Comparison of ENCODE assay signal across 8 cellular contexts in the genomic region with DNA sequence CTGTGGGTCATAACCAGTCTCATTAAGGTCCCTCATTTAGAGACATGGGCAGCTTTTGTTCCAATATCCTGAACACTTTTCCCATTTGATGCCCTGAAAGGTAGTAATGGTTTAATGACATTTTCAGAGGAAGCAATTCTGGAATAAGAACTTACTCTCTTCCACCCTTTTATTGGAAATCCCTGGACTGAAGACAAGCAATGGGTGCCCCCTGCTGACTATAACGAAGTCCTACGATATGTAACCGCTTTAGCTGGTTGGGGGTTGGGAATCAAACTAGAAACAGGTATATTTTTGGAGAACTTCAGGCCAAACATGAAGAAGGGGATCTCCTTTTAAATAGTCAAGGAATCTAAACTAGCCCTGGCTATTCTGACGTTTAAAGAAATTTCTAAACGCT. TPM values are rescaled to one million over a fixed set of nuclear protein-coding genes. Genes with fewer than 3 reads are reported as not detected.
DNase-seq lines count a peak whose midpoint lies in the region; ATAC-seq and TF ChIP-seq lines count a peak whose summit lies in the region.

No MANE protein-coding gene starts in this region.

- peaks cover 0 to 5% (median 0%) of the 10 kb centered on the region in 4 donors for H3K4me1 ChIP-seq in stomach

- intact Hi-C loops in stomach (cut with DNase I; ENCODE audit: low total_unique reads), result loop anchor here (10.0 kb wide), 1 partner anchor 52 kb away; the partner anchor contains the start of gene GDF11

- DNase-seq in stimulated activated CD4-positive, alpha-beta T cell treated with anti-CD3 and anti-CD28 coated beads, Interleukin-4, amount 100 ng/mL, for 24 hours, result peak; percentile 11
- no peak for DNase-seq in stimulated activated CD4-positive, alpha-beta T cell treated with anti-CD3 and anti-CD28 coated beads, Interleukin-1b, Interleukin-23, amount 100 ng/mL, for 48 hours
- DNase-seq in NCI-H2227 (lab: John Stamatoyannopoulos, UW; ENCODE audit: unreplicated experiment), result peak; percentile 57
- peak; percentile 45 to 63 for DNase-seq in dermis microvascular lymphatic vessel endothelial cell (ENCODE audit: low read depth in 2 of 2)
- DNase-seq in midbrain (lab: John Stamatoyannopoulos, UW), result peak; percentile 52
- DNase-seq in stimulated activated CD4-positive, alpha-beta T cell treated with anti-CD3 and anti-CD28 coated beads, Interleukin-15, amount 100 ng/mL, for 24 hours, result no peak
- DNase-seq in stomach, result no peak

- TF ChIP-seq POLR2A in stomach (IDR thresholded peaks at IDR 0.05), result no peak

- TF ChIP-seq EP300 in stomach (IDR thresholded peaks at IDR 0.05), result no peak

- ATAC-seq in HG02571 (IDR thresholded peaks at IDR 0.05; ENCODE audit: unreplicated experiment), result no peak

- peak in 3 of 7 experiments; percentile 8 to 33 (median 13) for TF ChIP-seq CTCF in stomach (IDR thresholded peaks at IDR 0.05)

- 51 to 55% (median 54%) methylated on average over 5 of the region's 5 CpGs for WGBS in stomach, 5 donors

- peaks cover 54 to 100% (median 96%) of the 10 kb centered on the region in 4 donors for H3K36me3 ChIP-seq in stomach

- H3K27ac ChIP-seq in stomach, result no peak overlapping the region

- no peak overlapping the region for H3K4me3 ChIP-seq in stomach

- H3K9me3 ChIP-seq in stomach, result no peaks in the 10 kb centered on the region

- H3K27me3 ChIP-seq in stomach, result no peaks in the 10 kb centered on the region

RNA-seq across cellular contexts. Expression of gene SARNP, which starts 20.5 kb away (rescaled TPM):
- total RNA-seq in dermis microvascular lymphatic vessel endothelial cell (58.8 and 84.7 TPM in 2 replicates), stomach (100 to 1,000 TPM in 1 of 5 donors, 10 to 100 TPM in 4; 16.1 to 200 (median 60.1) TPM)
- 10 to 100 TPM; 93.1 to 99.3 (median 94.2) TPM for polyA plus RNA-seq in stomach

RNA-seq across cellular contexts. Expression of gene ORMDL2, which starts 20.8 kb away (rescaled TPM):
- total RNA-seq in dermis microvascular lymphatic vessel endothelial cell (25.3 and 26.2 TPM in 2 replicates), stomach (10 to 100 TPM in 1 of 5 donors, 1 to 10 TPM in 2, under 1 TPM in 1, not detected in 1; 0.89 to 12.7 (median 4.3) TPM)
- 10 to 100 TPM; 16.8 to 53.9 (median 33.7) TPM for polyA plus RNA-seq in stomach

RNA-seq across cellular contexts. Expression of gene DNAJC14, which starts 32.3 kb away (rescaled TPM):
- total RNA-seq in dermis microvascular lymphatic vessel endothelial cell (34.1 and 49.7 TPM in 2 replicates), stomach (10 to 100 TPM in 3 of 5 donors, 1 to 10 TPM in 2; 7.2 to 30.8 (median 12.5) TPM)
- polyA plus RNA-seq in stomach, result 10 to 100 TPM in 2 of 3 donors, 1 to 10 TPM in 1; 7.8 to 14.0 (median 10.5) TPM

RNA-seq across cellular contexts. Expression of gene MMP19, which starts 45.7 kb away (rescaled TPM):
- 0.51 and 0.63 TPM in 2 replicates for total RNA-seq in dermis microvascular lymphatic vessel endothelial cell
- 10 to 100 TPM in 3 of 5 donors, 1 to 10 TPM in 2; 7.8 to 18.0 (median 11.6) TPM for total RNA-seq in stomach
- polyA plus RNA-seq in stomach, result 10 to 100 TPM in 1 of 3 donors, 1 to 10 TPM in 2; 2.7 to 13.0 (median 5.8) TPM

RNA-seq across cellular contexts. Expression of gene GDF11, which starts 54.1 kb away (rescaled TPM):
- total RNA-seq in dermis microvascular lymphatic vessel endothelial cell (1.3 TPM in 2 replicates), stomach (1 to 10 TPM in 3 of 5 donors, under 1 TPM in 2; 0.29 to 4.6 (median 1.7) TPM)
- 1 to 10 TPM; 1.1 to 6.5 (median 3.5) TPM for polyA plus RNA-seq in stomach

Comparison
In these comparisons a context has a peak if more than half of its experiments do, and no peak if none do; other contexts are left out.
1. DNase-seq: peak in stimulated activated CD4-positive, alpha-beta T cell treated with anti-CD3 and anti-CD28 coated beads, Interleukin-4, amount 100 ng/mL, for 24 hours (single experiment), NCI-H2227 (single experiment), dermis microvascular lymphatic vessel endothelial cell (2 of 2) and midbrain (single experiment); none in stimulated activated CD4-positive, alpha-beta T cell treated with anti-CD3 and anti-CD28 coated beads, Interleukin-1b, Interleukin-23, amount 100 ng/mL, for 48 hours (single experiment), stimulated activated CD4-positive, alpha-beta T cell treated with anti-CD3 and anti-CD28 coated beads, Interleukin-15, amount 100 ng/mL, for 24 hours (single experiment) and stomach (single experiment).